10 cellular contexts compared by ENCODE assay signal in the genomic region with DNA sequence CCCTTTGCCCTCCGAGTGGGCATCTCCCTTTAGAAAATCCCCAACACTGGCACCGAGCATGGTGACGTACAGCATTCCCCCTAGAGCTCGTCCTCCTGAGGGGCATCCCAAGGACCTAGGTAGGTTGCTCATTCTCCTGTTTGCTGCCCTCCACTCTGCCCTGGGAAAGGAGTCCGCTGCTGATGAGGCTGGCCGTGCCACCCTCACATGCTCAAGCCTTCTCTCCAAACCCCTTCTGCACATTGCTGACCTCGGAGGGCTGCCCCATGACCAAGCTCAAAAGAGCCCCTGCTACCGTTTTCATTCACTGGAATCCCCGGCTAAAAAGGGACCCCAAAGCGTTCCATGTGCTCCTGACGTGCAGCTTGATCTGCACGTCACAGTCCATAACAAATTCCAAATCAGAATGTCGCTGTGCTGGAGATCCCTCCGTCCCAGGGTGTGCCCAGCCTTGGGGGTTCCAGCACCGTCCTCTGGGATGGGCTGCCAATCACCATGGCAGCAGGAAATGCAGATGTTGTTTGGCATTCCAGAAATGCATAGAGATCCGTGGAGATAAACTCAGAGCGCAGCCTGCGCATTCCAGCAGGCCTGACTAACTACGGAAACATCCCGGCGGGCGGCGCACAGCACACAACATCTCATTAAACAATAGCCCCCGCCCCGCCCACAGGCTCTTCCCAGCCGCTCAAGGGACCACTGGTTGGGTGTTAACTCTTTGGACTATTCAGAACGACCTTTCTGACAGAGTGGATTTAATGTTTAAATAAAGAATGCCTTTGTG. TPM values are rescaled to one million over a fixed set of nuclear protein-coding genes. Genes with fewer than 3 reads are reported as not detected.
A peak's percentile ranks its signal among the peaks of the same experiment; 100 is the strongest.
DNase-seq lines count a peak whose midpoint lies in the region; ATAC-seq and TF ChIP-seq lines count a peak whose summit lies in the region.
"Had no signal": no experiment of that assay in that cellular context is flagged by ENCODE, and none has a peak within 500 bp of the region (broad histone marks: within the 10 kb centered on the region; RNA-seq: fewer than 3 reads in every experiment).

No MANE protein-coding gene starts in this region.

- H3K27ac Mint-ChIP-seq in activated naive CD4-positive, alpha-beta T cell treated with anti-CD3 and anti-CD28 coated beads, Interleukin-2, amount 50 U/mL, for 72 hours, result no peak overlapping the region
- H3K27ac Mint-ChIP-seq in chondrocyte (ENCODE audit: unreplicated experiment), result peak overlapping the region; percentile 95
- no peak overlapping the region for H3K27ac Mint-ChIP-seq in stimulated activated effector memory CD8-positive, alpha-beta T cell treated with anti-CD3 and anti-CD28 coated beads, Interleukin-12 subunit alpha, Interleukin-12 subunit beta, amount 100 ng/mL, for 72 hours
- H3K27ac Mint-ChIP-seq: CD4-positive, alpha-beta T cell had no signal

- DNase-seq in activated naive CD4-positive, alpha-beta T cell treated with anti-CD3 and anti-CD28 coated beads, Interleukin-2, amount 50 U/mL, for 16 hours, result peak; percentile 6
- DNase-seq in activated naive CD4-positive, alpha-beta T cell treated with anti-CD3 and anti-CD28 coated beads, Interleukin-2, amount 50 U/mL, for 72 hours (ENCODE audit: low spot score in 2 of 2), result no peak
- DNase-seq in chondrocyte (ENCODE audit: low spot score), result peak; percentile 97
- peak; percentile 98 for DNase-seq in kidney glomerular epithelial cell (lab: John Stamatoyannopoulos, UW)
- DNase-seq in stimulated activated effector memory CD8-positive, alpha-beta T cell treated with anti-CD3 and anti-CD28 coated beads, Interleukin-12 subunit alpha, Interleukin-12 subunit beta, amount 100 ng/mL, for 72 hours (ENCODE audit: low spot score in 2 of 2), result no peak
- DNase-seq in stimulated activated naive CD4-positive, alpha-beta T cell (lab: John Stamatoyannopoulos, UW), result no peak
- DNase-seq: NCI-H1436 treated with DMSO at 0.1 percent for 48 hours had no signal

- H3K27me3 Mint-ChIP-seq in chondrocyte (ENCODE audit: low read depth), result no peaks in the 10 kb centered on the region
- H3K27me3 Mint-ChIP-seq: CD4-positive, alpha-beta T cell had no signal

- peaks cover 56% of the 10 kb centered on the region for H3K4me1 Mint-ChIP-seq in chondrocyte (ENCODE audit: low read depth)
- no peaks in the 10 kb centered on the region for H3K4me1 Mint-ChIP-seq in stimulated activated effector memory CD8-positive, alpha-beta T cell treated with anti-CD3 and anti-CD28 coated beads, Interleukin-12 subunit alpha, Interleukin-12 subunit beta, amount 100 ng/mL, for 72 hours

- no peaks in the 10 kb centered on the region for H3K36me3 Mint-ChIP-seq in activated naive CD4-positive, alpha-beta T cell treated with anti-CD3 and anti-CD28 coated beads, Interleukin-2, amount 50 U/mL, for 72 hours
- H3K36me3 Mint-ChIP-seq in chondrocyte (ENCODE audit: low read depth), result no peaks in the 10 kb centered on the region
- H3K36me3 Mint-ChIP-seq in stimulated activated effector memory CD8-positive, alpha-beta T cell treated with anti-CD3 and anti-CD28 coated beads, Interleukin-12 subunit alpha, Interleukin-12 subunit beta, amount 100 ng/mL, for 72 hours, result no peaks in the 10 kb centered on the region

- no peak for ATAC-seq in activated naive CD4-positive, alpha-beta T cell treated with anti-CD3 and anti-CD28 coated beads, Interleukin-2, amount 50 U/mL, for 72 hours
- ATAC-seq in stimulated activated effector memory CD8-positive, alpha-beta T cell treated with anti-CD3 and anti-CD28 coated beads, Interleukin-12 subunit alpha, Interleukin-12 subunit beta, amount 100 ng/mL, for 72 hours, result no peak
- no peak for ATAC-seq in HG02981 (IDR thresholded peaks at IDR 0.05; ENCODE audit: unreplicated experiment)
- ATAC-seq in HG03571 (IDR thresholded peaks at IDR 0.05; ENCODE audit: unreplicated experiment), result no peak

- TF ChIP-seq CTCF in chondrocyte (IDR thresholded peaks at IDR 0.05), result peak; percentile 25

- no peaks in the 10 kb centered on the region for H3K9me3 Mint-ChIP-seq in activated naive CD4-positive, alpha-beta T cell treated with anti-CD3 and anti-CD28 coated beads, Interleukin-2, amount 50 U/mL, for 72 hours
- no peaks in the 10 kb centered on the region for H3K9me3 Mint-ChIP-seq in chondrocyte (ENCODE audit: low read depth)
- H3K9me3 Mint-ChIP-seq in stimulated activated effector memory CD8-positive, alpha-beta T cell treated with anti-CD3 and anti-CD28 coated beads, Interleukin-12 subunit alpha, Interleukin-12 subunit beta, amount 100 ng/mL, for 72 hours, result no peaks in the 10 kb centered on the region
- H3K9me3 Mint-ChIP-seq: CD4-positive, alpha-beta T cell had no signal

- H3K4me3 Mint-ChIP-seq in chondrocyte (ENCODE audit: unreplicated experiment), result peak overlapping the region; percentile 61
- no peak overlapping the region for H3K4me3 Mint-ChIP-seq in stimulated activated effector memory CD8-positive, alpha-beta T cell treated with anti-CD3 and anti-CD28 coated beads, Interleukin-12 subunit alpha, Interleukin-12 subunit beta, amount 100 ng/mL, for 72 hours
- H3K4me3 Mint-ChIP-seq: CD4-positive, alpha-beta T cell had no signal

RNA-seq across cellular contexts. Expression of a gene that starts 26.3 kb away (rescaled TPM):
- total RNA-seq in activated naive CD4-positive, alpha-beta T cell treated with anti-CD3 and anti-CD28 coated beads, Interleukin-2, amount 50 U/mL, for 72 hours, result 10 to 100 TPM in 1 of 2 donors, 1 to 10 TPM in 1; 9.6 to 13.4 TPM
- 4.9 to 5.3 TPM (median 5.0 TPM) in 3 replicates for total RNA-seq in chondrocyte

RNA-seq across cellular contexts. Expression of a gene that starts 26.3 kb away (rescaled TPM):
- total RNA-seq in activated naive CD4-positive, alpha-beta T cell treated with anti-CD3 and anti-CD28 coated beads, Interleukin-2, amount 50 U/mL, for 72 hours, result 10 to 100 TPM; 12.1 to 20.1 TPM
- 15.6 to 24.5 TPM (median 18.2 TPM) in 3 replicates for total RNA-seq in chondrocyte

Comparison
In these comparisons a context has a peak if more than half of its experiments do, and no peak if none do; other contexts are left out.
1. DNase-seq: peak in activated naive CD4-positive, alpha-beta T cell treated with anti-CD3 and anti-CD28 coated beads, Interleukin-2, amount 50 U/mL, for 16 hours (single experiment), chondrocyte (single experiment) and kidney glomerular epithelial cell (single experiment); none in activated naive CD4-positive, alpha-beta T cell treated with anti-CD3 and anti-CD28 coated beads, Interleukin-2, amount 50 U/mL, for 72 hours (0 of 2), stimulated activated effector memory CD8-positive, alpha-beta T cell treated with anti-CD3 and anti-CD28 coated beads, Interleukin-12 subunit alpha, Interleukin-12 subunit beta, amount 100 ng/mL, for 72 hours (0 of 2) and stimulated activated naive CD4-positive, alpha-beta T cell (0 of 6).